In the genomic region with DNA sequence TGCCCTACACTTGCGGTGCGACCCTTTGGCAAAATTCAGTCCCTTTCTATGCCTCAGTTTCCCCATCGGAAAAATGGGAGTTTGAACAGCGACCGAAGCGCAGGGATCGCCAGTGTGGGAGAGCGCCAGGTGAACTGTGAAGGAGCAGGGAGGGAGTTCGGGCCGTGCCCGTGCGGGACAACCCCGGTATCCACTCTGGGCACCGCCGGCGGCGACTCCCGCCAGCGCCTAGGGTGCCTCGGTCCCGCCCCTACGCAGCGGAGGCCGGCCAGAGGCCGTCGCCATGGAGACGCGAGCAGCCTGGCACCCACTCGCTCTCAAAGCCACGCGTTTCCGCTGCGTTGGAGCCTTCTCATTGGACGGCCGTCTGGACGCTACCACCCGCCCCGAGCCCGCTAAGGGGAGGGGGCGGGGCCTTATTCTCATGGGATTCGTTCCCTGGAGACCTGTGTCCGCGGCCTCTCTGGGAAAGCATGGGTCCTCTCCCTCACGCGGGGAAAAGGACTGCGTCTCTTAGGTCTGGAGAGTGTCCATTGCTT, we compare ENCODE assay signal across 8 cellular contexts. TPM values are rescaled to one million over a fixed set of nuclear protein-coding genes. Genes with fewer than 3 reads are reported as not detected.
DNase-seq lines count a peak whose midpoint lies in the region; ATAC-seq and TF ChIP-seq lines count a peak whose summit lies in the region.

No MANE protein-coding gene starts in this region.

- peaks cover 17% of the 10 kb centered on the region for H3F3A ChIP-seq in GM23248 (ENCODE audit: insufficient read depth)

- H3K79me2 ChIP-seq in DND-41 (ENCODE audit: insufficient read depth, low read length) = peaks cover 43% of the 10 kb centered on the region
- peaks cover 39% of the 10 kb centered on the region for H3K79me2 ChIP-seq in GM23248 (ENCODE audit: insufficient read depth)

- H3K9me2 ChIP-seq in GM23248 (ENCODE audit: insufficient read depth) = no peaks in the 10 kb centered on the region

- H3K27me3 Mint-ChIP-seq in activated T-helper 17 cell treated with anti-CD3 and anti-CD28 coated beads, Interleukin-2, amount 50 U/mL, for 72 hours = no peaks in the 10 kb centered on the region
- no peaks in the 10 kb centered on the region for H3K27me3 Mint-ChIP-seq in natural killer cell (ENCODE audit: low read depth in 2 of 2)

- peaks cover 16% of the 10 kb centered on the region for H3K4me1 Mint-ChIP-seq in activated T-helper 17 cell treated with anti-CD3 and anti-CD28 coated beads, Interleukin-2, amount 50 U/mL, for 72 hours
- H3K4me1 Mint-ChIP-seq in natural killer cell = peaks cover 30 to 39% of the 10 kb centered on the region in 2 donors

- peaks cover 4% of the 10 kb centered on the region for H3K36me3 Mint-ChIP-seq in activated T-helper 17 cell treated with anti-CD3 and anti-CD28 coated beads, Interleukin-2, amount 50 U/mL, for 72 hours (ENCODE audit: low read depth)
- H3K36me3 Mint-ChIP-seq in natural killer cell = no peaks in the 10 kb centered on the region

- peak overlapping the region; percentile 78 for H3K4me2 ChIP-seq in DND-41 (ENCODE audit: insufficient read depth, low read length)
- peak overlapping the region; percentile 97 for H3K4me2 ChIP-seq in GM23248 (ENCODE audit: unreplicated experiment)

- in situ Hi-C loops in GM23248 (cut with MboI) = no loop called here

- no peaks in the 10 kb centered on the region for H3K9me3 ChIP-seq in DND-41 (ENCODE audit: insufficient read depth, low read length, severe bottlenecking)
- H3K9me3 ChIP-seq in GM23248 (ENCODE audit: low read depth) = no peaks in the 10 kb centered on the region

- peak overlapping the region; percentile 75 for H3K9ac ChIP-seq in DND-41 (ENCODE audit: low read depth, low read length)
- H3K9ac ChIP-seq in GM23248 = peak overlapping the region; percentile 94

- H2AFZ ChIP-seq in DND-41 (ENCODE audit: low read depth, low read length) (peak overlapping the region; percentile 79), GM23248 (peak overlapping the region; percentile 92)

- peak overlapping the region; percentile 98 for H3K27ac ChIP-seq in DND-41 (ENCODE audit: low read length)
- peak overlapping the region; percentile 96 for H3K27ac ChIP-seq in GM23248

- peak overlapping the region; percentile 91 for H3K4me3 Mint-ChIP-seq in activated T-helper 17 cell treated with anti-CD3 and anti-CD28 coated beads, Interleukin-2, amount 50 U/mL, for 72 hours
- peak overlapping the region; percentile 93 for H3K4me3 Mint-ChIP-seq in natural killer cell

- DNase-seq in DND-41 (peak; percentile 97), GM23248 (peak; percentile 100), Kasumi-1 (lab: John Stamatoyannopoulos, UW) (peak; percentile 96), RKO (ENCODE audit: low spot score) (peak; percentile 98), fibroblast of peridontal ligament (ENCODE audit: extremely low read depth) (peak; percentile 95), natural killer cell (peak; percentile 95)
- peak; percentile 98 for DNase-seq in stimulated activated naive CD4-positive, alpha-beta T cell treated with Interleukin-2 at 50 U/mL for 16 hours (lab: John Stamatoyannopoulos, UW)

- H3K27me3 ChIP-seq in DND-41 (ENCODE audit: insufficient read depth, low read length, poor library complexity) (no peaks in the 10 kb centered on the region), GM23248 (replicated peaks; ENCODE audit: insufficient read depth) (no peaks in the 10 kb centered on the region)

- intact Hi-C loops in natural killer cell (cut with micrococcal nuclease) = loop anchor here (1.0 to 5.0 kb wide), 3 partner anchors 29 to 1541 kb away; a partner anchor contains a TSS

- H3K27ac Mint-ChIP-seq in activated T-helper 17 cell treated with anti-CD3 and anti-CD28 coated beads, Interleukin-2, amount 50 U/mL, for 72 hours = peak overlapping the region; percentile 94
- peak overlapping the region; percentile 90 for H3K27ac Mint-ChIP-seq in natural killer cell

- H3K4me3 ChIP-seq in DND-41 (ENCODE audit: low read depth in 1 of 2, low read length in 2 of 2) (peak overlapping the region; percentile 22 to 71; a peak in 3 of 4 replicates), GM23248 (peak overlapping the region; percentile 91)

- no peaks in the 10 kb centered on the region for H3K9me3 Mint-ChIP-seq in activated T-helper 17 cell treated with anti-CD3 and anti-CD28 coated beads, Interleukin-2, amount 50 U/mL, for 72 hours
- H3K9me3 Mint-ChIP-seq in natural killer cell = no peaks in the 10 kb centered on the region

- TF ChIP-seq CTCF in DND-41 (IDR thresholded peaks at IDR 0.05; ENCODE audit: borderline replicate concordance, extremely low read depth, low read length, poor library complexity, severe bottlenecking) (no peak), natural killer cell (IDR thresholded peaks at IDR 0.05) (no peak)

- 1% methylated on average over 40 to 46 of the region's 46 CpGs for WGBS in GM23248 (ENCODE audit: low coverage in 1 of 2, low lambda C conversion rate in 2 of 2, missing lambda C conversion rate in 2 of 2), 2 experiments

- H3K4me1 ChIP-seq in DND-41 (ENCODE audit: insufficient read depth, low read length) (peaks cover 43% of the 10 kb centered on the region), GM23248 (ENCODE audit: insufficient read depth) (peaks cover 14% of the 10 kb centered on the region)

- peak; percentile 81 for ATAC-seq in DND-41 (ENCODE audit: insufficient read depth, low read depth)
- ATAC-seq in activated T-helper 17 cell treated with anti-CD3 and anti-CD28 coated beads, Interleukin-2, amount 50 U/mL, for 72 hours (replicated peaks) = peak; percentile 85
- ATAC-seq in natural killer cell = peak; percentile 71 to 86 (median 75)

- peaks cover 10% of the 10 kb centered on the region for H3K36me3 ChIP-seq in DND-41 (ENCODE audit: insufficient read depth, low read length)
- H3K36me3 ChIP-seq in GM23248 (ENCODE audit: low read depth) = no peaks in the 10 kb centered on the region

- peaks cover 37% of the 10 kb centered on the region; the same call in 1 of the 2 replicates for H4K20me1 ChIP-seq in DND-41 (ENCODE audit: insufficient read depth, low read length)
- 0 out of 2 replicates have a peak, but pooled peaks cover 5% of the 10 kb centered on the region for H4K20me1 ChIP-seq in GM23248 (ENCODE audit: insufficient read depth)

RNA-seq across cellular contexts. Expression of a gene that starts 0.7 kb away (rescaled TPM):
- 79.3 and 79.4 TPM in 2 replicates for total RNA-seq in GM23248 (2014; rRNA removed; shearing (Covaris generic))
- polyA plus RNA-seq in GM23248 (2016; fragmentation: Nextera tagmentation; extraction: Ambion mirVana) = 114 and 119 TPM in 2 replicates
- total RNA-seq in activated T-helper 17 cell treated with anti-CD3 and anti-CD28 coated beads, Interleukin-2, amount 50 U/mL, for 72 hours = 10 to 100 TPM; 58.6 to 90.5 TPM
- total RNA-seq in natural killer cell = 10 to 100 TPM; 47.4 to 52.8 (median 49.6) TPM

RNA-seq across cellular contexts. Expression of a gene that starts 24.0 kb away (rescaled TPM):
- total RNA-seq in GM23248 (2014; rRNA removed; shearing (Covaris generic)) = 17.8 and 22.4 TPM in 2 replicates
- 7.6 TPM in 2 replicates for polyA plus RNA-seq in GM23248 (2016; fragmentation: Nextera tagmentation; extraction: Ambion mirVana)
- 10 to 100 TPM; 23.8 to 31.1 TPM for total RNA-seq in activated T-helper 17 cell treated with anti-CD3 and anti-CD28 coated beads, Interleukin-2, amount 50 U/mL, for 72 hours
- total RNA-seq in natural killer cell = 10 to 100 TPM; 10.7 to 11.6 (median 11.6) TPM

RNA-seq across cellular contexts. Expression of a gene that starts 39.4 kb away (rescaled TPM):
- 14.5 and 20.6 TPM in 2 replicates for total RNA-seq in GM23248 (2014; rRNA removed; shearing (Covaris generic))
- polyA plus RNA-seq in GM23248 (2016; fragmentation: Nextera tagmentation; extraction: Ambion mirVana) = 10.1 and 10.5 TPM in 2 replicates
- 10 to 100 TPM; 13.2 to 16.2 TPM for total RNA-seq in activated T-helper 17 cell treated with anti-CD3 and anti-CD28 coated beads, Interleukin-2, amount 50 U/mL, for 72 hours
- 10 to 100 TPM; 14.9 to 18.6 (median 15.5) TPM for total RNA-seq in natural killer cell

RNA-seq across cellular contexts. Expression of a gene that starts 45.8 kb away (rescaled TPM):
- not detected in 2 replicates for total RNA-seq in GM23248 (2014; rRNA removed; shearing (Covaris generic))
- not detected in 2 replicates for polyA plus RNA-seq in GM23248 (2016; fragmentation: Nextera tagmentation; extraction: Ambion mirVana)
- total RNA-seq in activated T-helper 17 cell treated with anti-CD3 and anti-CD28 coated beads, Interleukin-2, amount 50 U/mL, for 72 hours = 1 to 10 TPM in 1 of 2 donors, under 1 TPM in 1; 0.56 to 6.9 TPM
- total RNA-seq in natural killer cell = not detected

Comparison
In these comparisons a context has a peak if more than half of its experiments do, and no peak if none do; other contexts are left out.
1. Peak in every context shown above with its lines: DNase-seq, ATAC-seq, H3K4me3 ChIP-seq and H3K27ac ChIP-seq.